Comparison of ENCODE assay signal across 16 cellular contexts in genomic region chrX:15863944-15864491, GRCh38. TPM values are rescaled to one million over a fixed set of nuclear protein-coding genes. Genes with fewer than 3 reads are reported as not detected.
DNase-seq lines count a peak whose midpoint lies in the region; FAIRE-seq and TF ChIP-seq lines count a peak whose summit lies in the region.
"Had no signal": no experiment of that assay in that cellular context is flagged by ENCODE, and none has a peak within 500 bp of the region (broad histone marks: within the 10 kb centered on the region; RNA-seq: fewer than 3 reads in every experiment).

No MANE protein-coding gene starts in this region.

- H3K4me1 ChIP-seq in esophagus muscularis mucosa, result peaks cover 0 to 13% (median 9%) of the 10 kb centered on the region in 4 donors
- H3K4me1 ChIP-seq in neutrophil (ENCODE audit: control insufficient read depth in 1 of 2, insufficient read depth in 1 of 2, low read depth in 1 of 2, low read length in 1 of 2), result peaks cover 25 to 29% of the 10 kb centered on the region in 2 experiments

- H3K36me3 ChIP-seq in esophagus muscularis mucosa, result no peaks in the 10 kb centered on the region
- no peaks in the 10 kb centered on the region for H3K36me3 ChIP-seq in neutrophil

- FAIRE-seq in D721Med (lab: Jason Lieb, UNC) (peak; percentile 48), H54 (lab: Jason Lieb, UNC) (no peak)
- FAIRE-seq: H1 had no signal

- no peak for TF ChIP-seq POLR2A in esophagus muscularis mucosa (IDR thresholded peaks at IDR 0.05; ENCODE audit: low read depth)
- TF ChIP-seq POLR2A in H54 (IDR thresholded peaks at IDR 0.05; ENCODE audit: low read depth, low read length), result no peak

- no peaks in the 10 kb centered on the region for H3K9me3 ChIP-seq in esophagus muscularis mucosa
- H3K9me3 ChIP-seq in neutrophil, result no peaks in the 10 kb centered on the region

- H3K4me3 ChIP-seq in esophagus muscularis mucosa (no peak overlapping the region), neutrophil (ENCODE audit: low read depth in 1 of 2, low read length in 1 of 2) (no peak overlapping the region)

- H3K27me3 ChIP-seq in esophagus muscularis mucosa (no peaks in the 10 kb centered on the region), neutrophil (no peaks in the 10 kb centered on the region)

- TF ChIP-seq EP300 in esophagus muscularis mucosa (IDR thresholded peaks at IDR 0.05), result no peak

- TF ChIP-seq CTCF in D721Med (IDR thresholded peaks at IDR 0.05; ENCODE audit: insufficient read depth, missing control alignments) (no peak), esophagus muscularis mucosa (IDR thresholded peaks at IDR 0.05) (no peak), neutrophil (IDR thresholded peaks at IDR 0.05) (no peak)

- WGBS in esophagus muscularis mucosa, result 55% methylated on average over 4 of the region's 4 CpGs

- DNase-seq in D721Med (ENCODE audit: insufficient read length, low spot score), result no peak
- peak; percentile 51 to 82 for DNase-seq in NOMO-1 (lab: John Stamatoyannopoulos, UW; ENCODE audit: unreplicated experiment in 2 of 2)
- no peak for DNase-seq in esophagus muscularis mucosa (ENCODE audit: extremely low spot score)
- DNase-seq in H54 (ENCODE audit: insufficient read length, low spot score), result no peak
- DNase-seq in activated CD8-positive, alpha-beta memory T cell treated with anti-CD3 and anti-CD28 coated beads, Interleukin-2, amount 50 U/mL, for 48 hours, result no peak
- DNase-seq in NCI-H146 (lab: John Stamatoyannopoulos, UW), result no peak
- DNase-seq: CD4-positive, CD25-positive, alpha-beta regulatory T cell; DND-41; GF-D8; KG1; NCI-H2029; NCI-H2171 treated with DMSO at 0.1 percent for 48 hours; NCI-H510A had no signal

- peak overlapping the region; percentile 7 to 39 (median 20) for H3K27ac ChIP-seq in esophagus muscularis mucosa (replicated peaks in 1 of 4)
- peak overlapping the region; percentile 59 for H3K27ac ChIP-seq in neutrophil
- H3K27ac ChIP-seq: RWPE1 had no signal

- intact Hi-C loops in esophagus muscularis mucosa (cut with DNase I), result no loop called here

RNA-seq across cellular contexts. Expression of gene AP1S2, which starts 9.4 kb away (rescaled TPM):
- total RNA-seq in esophagus muscularis mucosa, result 100 to 1,000 TPM; 136 to 142 (median 140) TPM

Comparison
In these comparisons a context has a peak if more than half of its experiments do, and no peak if none do; other contexts are left out.
1. DNase-seq: peak in NOMO-1 (2 of 2); none in D721Med (single experiment), esophagus muscularis mucosa (single experiment), H54 (single experiment), activated CD8-positive, alpha-beta memory T cell treated with anti-CD3 and anti-CD28 coated beads, Interleukin-2, amount 50 U/mL, for 48 hours (single experiment) and NCI-H146 (single experiment).